Comparison of ENCODE assay signal across 19 cellular contexts in genomic region chr10:71423936-71424335, GRCh38.
"Had no signal": no experiment of that assay in that cellular context is flagged by ENCODE, and none has a peak within 500 bp of the region (broad histone marks: within the 10 kb centered on the region; RNA-seq: fewer than 3 reads in every experiment).

No MANE protein-coding gene starts in this region.

- DNase-seq: activated B cell treated with CpG ODN at 0.5 μM for 24 hours; activated CD4-positive, alpha-beta T cell treated with anti-CD3 and anti-CD28 coated beads for 1 hour; activated CD4-positive, alpha-beta T cell treated with anti-CD3 and anti-CD28 coated beads, Interleukin-2, amount 10 ng/mL, durations not matched to agents 24 days and 14 days; activated CD4-positive, alpha-beta T cell treated with anti-CD3 and anti-CD28 coated beads, Interleukin-2, amount 50 U/mL, for 48 hours; activated effector memory CD4-positive, alpha-beta T cell treated with Interleukin-2 at 50 U/mL for 16 hours; activated naive CD4-positive, alpha-beta T cell; activated T-cell treated with anti-CD3 and anti-CD28 coated beads, Interleukin-2, amount 50 U/mL, for 24 hours; MV-4-11; NCI-H1092 treated with DMSO at 0.1 percent for 48 hours; NCI-H1417 treated with DMSO at 0.1 percent for 48 hours; NCI-H1694; NCI-H2029; NCI-H345; NCI-H510A; PC-9; SIG-M5; T-helper 2 cell; T1000 had no signal

- ATAC-seq: T-cell had no signal
